In genomic region chr11:62705880-62706831, GRCh38 we compare ENCODE assay signal across 8 cellular contexts. TPM values are rescaled to one million over a fixed set of nuclear protein-coding genes. Genes with fewer than 3 reads are reported as not detected.
A peak's percentile ranks its signal among the peaks of the same experiment; 100 is the strongest.
DNase-seq lines count a peak whose midpoint lies in the region; ATAC-seq and TF ChIP-seq lines count a peak whose summit lies in the region.

No MANE protein-coding gene starts in this region.

- POLR2A ChIA-PET in Panc1 (lab: Charles Lee), result interaction anchor here (0.6 kb wide), 1 partner anchor 1450 kb away, joined by 3 read pairs; no protein-coding TSS in a partner anchor

- H3K27ac ChIP-seq in KOPT-K1 (ENCODE audit: low read depth, low read length, poor library complexity, severe bottlenecking) (peak overlapping the region; percentile 90), Panc1 (ENCODE audit: low read length) (peak overlapping the region; percentile 89), muscle layer of duodenum (ENCODE audit: low read length) (peak overlapping the region; percentile 88)

- H3K9me3 ChIP-seq in KOPT-K1 (ENCODE audit: insufficient read depth, low read length, poor library complexity, severe bottlenecking) (no peaks in the 10 kb centered on the region), Panc1 (ENCODE audit: control insufficient read depth, insufficient read depth, low read depth, low read length) (no peaks in the 10 kb centered on the region), muscle layer of duodenum (ENCODE audit: control insufficient read depth in 1 of 2, low read length in 2 of 2) (no peaks in the 10 kb centered on the region)

- DNase-seq in D341Med (ENCODE audit: low spot score), result peak; percentile 96
- DNase-seq in Panc1 (ENCODE audit: low read depth, low spot score), result no peak
- peak; percentile 93 to 95 for DNase-seq in activated T-cell treated with anti-CD3 and anti-CD28 coated beads, Interleukin-2, amount 50 U/mL, for 48 hours
- DNase-seq in stimulated activated CD8-positive, alpha-beta memory T cell treated with anti-CD3 and anti-CD28 coated beads, Interleukin-4, amount 100 ng/mL, for 48 hours, result peak; percentile 96

- BruUV-seq in Panc1 (replicated peaks; lab: Mats Ljungman, UMichigan), result no TSS peak

- in situ Hi-C loops in Panc1 (cut with HindIII; ENCODE audit: low pct_unique_long_range_greater_than_20kb, low sequenced_read_pairs), result no loop called here

- peak overlapping the region; percentile 77 to 89 for H3K4me3 ChIP-seq in Panc1 (ENCODE audit: low read depth in 2 of 2, low read length in 2 of 2)
- H3K4me3 ChIP-seq in muscle layer of duodenum (ENCODE audit: low read depth in 1 of 2, low read length in 2 of 2), result peak overlapping the region; percentile 79 to 91

- H3K27me3 ChIP-seq in Panc1 (ENCODE audit: control insufficient read depth, insufficient read depth, low read length) (no peaks in the 10 kb centered on the region), muscle layer of duodenum (ENCODE audit: low read depth, low read length) (no peaks in the 10 kb centered on the region)

- ATAC-seq in GM21619 (IDR thresholded peaks at IDR 0.05; ENCODE audit: unreplicated experiment) (peak; percentile 46), Panc1 (peak; percentile 91), esophagus mucosa (peak; percentile 84)

- CTCF ChIA-PET in Panc1 (lab: Charles Lee), result interaction anchor here (1.0 kb wide), 1 partner anchor 25 kb away, joined by 3 read pairs; no protein-coding TSS in a partner anchor

- no peak for TF ChIP-seq CTCF in Panc1 (IDR thresholded peaks at IDR 0.05)

- H3K36me3 ChIP-seq in KOPT-K1 (ENCODE audit: insufficient read depth, low read length), result peaks cover 18% of the 10 kb centered on the region
- H3K36me3 ChIP-seq in Panc1 (ENCODE audit: control insufficient read depth, insufficient read depth, low read length), result no peaks in the 10 kb centered on the region; the same call in 1 of the 2 replicates
- H3K36me3 ChIP-seq in muscle layer of duodenum (ENCODE audit: control insufficient read depth in 1 of 2, insufficient read depth in 2 of 2, low read length in 2 of 2), result peaks cover 2 to 7% of the 10 kb centered on the region in 2 donors

- H3K4me1 ChIP-seq in Panc1 (ENCODE audit: control insufficient read depth, insufficient read depth, low read length), result peaks cover 23% of the 10 kb centered on the region
- H3K4me1 ChIP-seq in muscle layer of duodenum (ENCODE audit: control insufficient read depth in 1 of 2, insufficient read depth in 2 of 2, low read length in 2 of 2), result peaks cover 23 to 44% of the 10 kb centered on the region in 2 donors

- intact Hi-C loops in Panc1 (cut with micrococcal nuclease; ENCODE audit: unreplicated experiment), result no loop called here

RNA-seq across cellular contexts. Expression of gene BSCL2, which starts 1.1 kb away (rescaled TPM):
- 82.1 TPM for total RNA-seq in Panc1 (2021; ENCODE audit: unreplicated experiment)
- 132 TPM for polyA plus RNA-seq in Panc1 (2012; ENCODE audit: insufficient read length)
- total RNA-seq in esophagus mucosa, result 42.4 TPM

RNA-seq across cellular contexts. Expression of gene GNG3, which starts 1.3 kb away (rescaled TPM):
- not detected for total RNA-seq in Panc1 (2021; ENCODE audit: unreplicated experiment)
- 0.93 TPM for polyA plus RNA-seq in Panc1 (2012; ENCODE audit: insufficient read length)
- not detected for total RNA-seq in esophagus mucosa

RNA-seq across cellular contexts. Expression of gene LRRN4CL, which starts 16.8 kb away (rescaled TPM):
- total RNA-seq in Panc1 (2021; ENCODE audit: unreplicated experiment), result 0.13 TPM
- polyA plus RNA-seq in Panc1 (2012; ENCODE audit: insufficient read length), result 0.08 TPM
- total RNA-seq in esophagus mucosa, result 1.1 TPM

RNA-seq across cellular contexts. Expression of gene HNRNPUL2, which starts 21.1 kb away (rescaled TPM):
- 47.3 TPM for total RNA-seq in Panc1 (2021; ENCODE audit: unreplicated experiment)
- 51.0 TPM for polyA plus RNA-seq in Panc1 (2012; ENCODE audit: insufficient read length)
- total RNA-seq in esophagus mucosa, result 29.5 TPM

RNA-seq across cellular contexts. Expression of gene TTC9C, which starts 22.1 kb away (rescaled TPM):
- total RNA-seq in Panc1 (2021; ENCODE audit: unreplicated experiment) (39.4 TPM), esophagus mucosa (13.5 TPM)
- polyA plus RNA-seq in Panc1 (2012; ENCODE audit: insufficient read length), result 28.9 TPM
